10 cellular contexts compared by ENCODE assay signal in genomic region chr5:150498501-150498900, GRCh38. TPM values are rescaled to one million over a fixed set of nuclear protein-coding genes. Genes with fewer than 3 reads are reported as not detected.
A peak's percentile ranks its signal among the peaks of the same experiment; 100 is the strongest.
DNase-seq lines count a peak whose midpoint lies in the region; TF ChIP-seq lines count a peak whose summit lies in the region.
"Had no signal": no experiment of that assay in that cellular context is flagged by ENCODE, and none has a peak within 500 bp of the region (broad histone marks: within the 10 kb centered on the region; RNA-seq: fewer than 3 reads in every experiment).

No MANE protein-coding gene starts in this region.

- no peaks in the 10 kb centered on the region for H3K9me3 ChIP-seq in skeletal muscle satellite cell (replicated peaks; ENCODE audit: low read length)

- CTCF ChIA-PET in MCF 10A (lab: Yijun Ruan, JAX): interaction anchor here (0.6 to 5.2 kb wide), 16 partner anchors 9 to 348 kb away, joined by 3 to 39 read pairs (median 4); partner anchors contain the start of gene IRGM
- CTCF ChIA-PET in activated CD4-positive, alpha-beta memory T cell treated with anti-CD3 and anti-CD28 coated beads, Interleukin-2, amount 10 ng/mL, durations not matched to agents 7 days and 5 days (lab: Charles Lee): no interaction called here

- no peaks in the 10 kb centered on the region for H3K36me3 ChIP-seq in H7 (replicated peaks; ENCODE audit: control insufficient read depth, insufficient read depth, low read length)
- H3K36me3 ChIP-seq in skeletal muscle satellite cell (ENCODE audit: insufficient read depth, low read length): peaks cover 17% of the 10 kb centered on the region

- H3K4me2 ChIP-seq in skeletal muscle satellite cell (ENCODE audit: low read length): peak overlapping the region; percentile 81

- intact Hi-C loops in MCF 10A (cut with micrococcal nuclease): no loop called here

- no peaks in the 10 kb centered on the region for H3K27me3 Mint-ChIP-seq in MCF 10A (ENCODE audit: insufficient read depth, unreplicated experiment)
- H3K27me3 Mint-ChIP-seq in activated CD4-positive, alpha-beta memory T cell treated with anti-CD3 and anti-CD28 coated beads, Interleukin-2, amount 10 ng/mL, durations not matched to agents 7 days and 5 days: no peaks in the 10 kb centered on the region
- H3K27me3 Mint-ChIP-seq: memory B cell had no signal

- H3K9ac ChIP-seq in skeletal muscle satellite cell (ENCODE audit: low read depth, low read length): peak overlapping the region; percentile 75

- peaks cover 71% of the 10 kb centered on the region for H3K4me1 ChIP-seq in skeletal muscle satellite cell (ENCODE audit: control insufficient read depth, insufficient read depth, low read length)

- no peaks in the 10 kb centered on the region for H3K27me3 ChIP-seq in H7 (ENCODE audit: control insufficient read depth, insufficient read depth, low read length)
- H3K27me3 ChIP-seq in skeletal muscle satellite cell (ENCODE audit: control insufficient read depth, insufficient read depth, low read length): no peaks in the 10 kb centered on the region

- peaks cover 37% of the 10 kb centered on the region for H3K36me3 Mint-ChIP-seq in MCF 10A (ENCODE audit: insufficient read depth, unreplicated experiment)
- no peaks in the 10 kb centered on the region for H3K36me3 Mint-ChIP-seq in activated CD4-positive, alpha-beta memory T cell treated with anti-CD3 and anti-CD28 coated beads, Interleukin-2, amount 10 ng/mL, durations not matched to agents 7 days and 5 days (ENCODE audit: low read depth)

- H3K27ac Mint-ChIP-seq in MCF 10A (ENCODE audit: low read depth, unreplicated experiment): peak overlapping the region; percentile 94
- no peak overlapping the region for H3K27ac Mint-ChIP-seq in activated CD4-positive, alpha-beta memory T cell treated with anti-CD3 and anti-CD28 coated beads, Interleukin-2, amount 10 ng/mL, durations not matched to agents 7 days and 5 days
- H3K27ac Mint-ChIP-seq: memory B cell had no signal

- peak overlapping the region; percentile 70 for H3K4me3 Mint-ChIP-seq in MCF 10A (ENCODE audit: unreplicated experiment)
- H3K4me3 Mint-ChIP-seq in activated CD4-positive, alpha-beta memory T cell treated with anti-CD3 and anti-CD28 coated beads, Interleukin-2, amount 10 ng/mL, durations not matched to agents 7 days and 5 days: no peak overlapping the region
- H3K4me3 Mint-ChIP-seq: memory B cell had no signal

- peaks cover 78% of the 10 kb centered on the region for H3K4me1 Mint-ChIP-seq in MCF 10A (ENCODE audit: insufficient read depth, unreplicated experiment)
- H3K4me1 Mint-ChIP-seq in activated CD4-positive, alpha-beta memory T cell treated with anti-CD3 and anti-CD28 coated beads, Interleukin-2, amount 10 ng/mL, durations not matched to agents 7 days and 5 days: no peaks in the 10 kb centered on the region

- H3K4me3 ChIP-seq in H7 (ENCODE audit: insufficient read depth, low read depth, low read length) (no peak overlapping the region), skeletal muscle satellite cell (ENCODE audit: low read length) (peak overlapping the region; percentile 56)

- POLR2A ChIA-PET in MCF 10A (lab: Yijun Ruan, JAX): interaction anchor here (0.7 to 5.5 kb wide), 12 partner anchors 8 to 562 kb away, joined by 3 to 45 read pairs (median 7); partner anchors contain the start of gene RPS14
- POLR2A ChIA-PET in activated CD4-positive, alpha-beta memory T cell treated with anti-CD3 and anti-CD28 coated beads, Interleukin-2, amount 10 ng/mL, durations not matched to agents 7 days and 5 days (lab: Charles Lee): no interaction called here

- no peak for TF ChIP-seq CTCF in MCF 10A (IDR thresholded peaks at IDR 0.05; ENCODE audit: unreplicated experiment)

- no TSS peak for BruUV-seq in MCF 10A (replicated peaks; lab: Mats Ljungman, UMichigan)

- DNase-seq in H7 (peak; percentile 85), MCF 10A (ENCODE audit: unreplicated experiment) (no peak), iPS-NIHi11 (ENCODE audit: low spot score) (peak; percentile 78), NOMO-1 treated with dmso at 0.1 percent for 144 hours (lab: John Stamatoyannopoulos, UW; ENCODE audit: unreplicated experiment) (no peak), AG08396 (ENCODE audit: low spot score) (no peak)
- no peak for DNase-seq in activated CD4-positive, alpha-beta memory T cell treated with anti-CD3 and anti-CD28 coated beads, Interleukin-2, amount 10 ng/mL, durations not matched to agents 7 days and 5 days
- no peak for DNase-seq in effector CD8-positive, alpha-beta T cell (lab: John Stamatoyannopoulos, UW)
- DNase-seq: DND-41 had no signal

- no peaks in the 10 kb centered on the region for H3K9me3 Mint-ChIP-seq in MCF 10A (ENCODE audit: unreplicated experiment)
- H3K9me3 Mint-ChIP-seq in activated CD4-positive, alpha-beta memory T cell treated with anti-CD3 and anti-CD28 coated beads, Interleukin-2, amount 10 ng/mL, durations not matched to agents 7 days and 5 days: no peaks in the 10 kb centered on the region
- H3K9me3 Mint-ChIP-seq: memory B cell had no signal

RNA-seq across cellular contexts. Expression of gene NDST1, which starts 9.4 kb away (rescaled TPM):
- 24.8 and 28.7 TPM in 2 replicates for total RNA-seq in H7 (2014; rRNA removed; shearing (Covaris generic))
- total RNA-seq in MCF 10A (2022): 68.9 and 79.3 TPM in 2 replicates
- total RNA-seq in skeletal muscle satellite cell (2012; rRNA removed): 51.2 and 52.4 TPM in 2 replicates
- total RNA-seq in activated CD4-positive, alpha-beta memory T cell treated with anti-CD3 and anti-CD28 coated beads, Interleukin-2, amount 10 ng/mL, durations not matched to agents 7 days and 5 days: under 1 TPM; 0.13 to 0.18 TPM

RNA-seq across cellular contexts. Expression of gene RPS14, which starts 49.0 kb away (rescaled TPM):
- total RNA-seq in H7 (2014; rRNA removed; shearing (Covaris generic)): 2,734 and 3,255 TPM in 2 replicates
- 5,481 and 5,921 TPM in 2 replicates for total RNA-seq in MCF 10A (2022)
- total RNA-seq in skeletal muscle satellite cell (2012; rRNA removed): 3,190 and 4,225 TPM in 2 replicates
- total RNA-seq in activated CD4-positive, alpha-beta memory T cell treated with anti-CD3 and anti-CD28 coated beads, Interleukin-2, amount 10 ng/mL, durations not matched to agents 7 days and 5 days: 1,000 to 10,000 TPM; 2,316 to 2,367 TPM

Comparison
In these comparisons a context has a peak if more than half of its experiments do, and no peak if none do; other contexts are left out.
1. DNase-seq: peak in H7 (single experiment) and iPS-NIHi11 (single experiment); none in MCF 10A (single experiment), activated CD4-positive, alpha-beta memory T cell treated with anti-CD3 and anti-CD28 coated beads, Interleukin-2, amount 10 ng/mL, durations not matched to agents 7 days and 5 days (single experiment), NOMO-1 treated with dmso at 0.1 percent for 144 hours (single experiment), AG08396 (single experiment) and effector CD8-positive, alpha-beta T cell (single experiment).
2. RNA of gene NDST1, which starts 9.4 kb away (total RNA-seq): 68.9 to 79.3 TPM in MCF 10A and 24.8 to 28.7 TPM in H7; 0.13 to 0.18 TPM in activated CD4-positive, alpha-beta memory T cell treated with anti-CD3 and anti-CD28 coated beads, Interleukin-2, amount 10 ng/mL, durations not matched to agents 7 days and 5 days; every median in the first group is over 10 times any median in the second.